ENCODE assay signal across 6 cellular contexts in genomic region chr9:18018241-18018640, GRCh38.
"Had no signal": no experiment of that assay in that cellular context is flagged by ENCODE, and none has a peak within 500 bp of the region (broad histone marks: within the 10 kb centered on the region; RNA-seq: fewer than 3 reads in every experiment).

No MANE protein-coding gene starts in this region.

- H3K27ac Mint-ChIP-seq: GM23338, H9, HFFc6 had no signal

- ATAC-seq: GM23338, HCT116, K562 had no signal

- H3K9me3 Mint-ChIP-seq: HFFc6 had no signal

- DNase-seq: H9, HFFc6, IMR-90 had no signal

- H3K4me3 Mint-ChIP-seq: GM23338, H9, HFFc6 had no signal

- H3K4me3 ChIP-seq: GM23338, K562 had no signal
